ENCODE assay signal across 9 cellular contexts in genomic region chr11:109864834-109865557, GRCh38.
DNase-seq lines count a peak whose midpoint lies in the region; ATAC-seq, FAIRE-seq and TF ChIP-seq lines count a peak whose summit lies in the region.
"Had no signal": no experiment of that assay in that cellular context is flagged by ENCODE, and none has a peak within 500 bp of the region (broad histone marks: within the 10 kb centered on the region; RNA-seq: fewer than 3 reads in every experiment).

No MANE protein-coding gene starts in this region.

- no peaks in the 10 kb centered on the region for H3K27me3 ChIP-seq in HUES48 (ENCODE audit: control insufficient read depth, insufficient read depth, low read length)
- H3K27me3 ChIP-seq in fibroblast of lung (ENCODE audit: control insufficient read depth, insufficient read depth, low read length), result no peaks in the 10 kb centered on the region
- no peaks in the 10 kb centered on the region for H3K27me3 ChIP-seq in PC-9 (ENCODE audit: insufficient read depth, low read depth)

- no peaks in the 10 kb centered on the region for H3K79me2 ChIP-seq in fibroblast of lung (ENCODE audit: control insufficient read depth, insufficient read depth, low read length)
- no peaks in the 10 kb centered on the region for H3K79me2 ChIP-seq in PC-9 (ENCODE audit: low read depth)

- no peaks in the 10 kb centered on the region for H4K20me1 ChIP-seq in fibroblast of lung (ENCODE audit: control insufficient read depth, extremely low read depth, insufficient read depth, low read length)
- no peaks in the 10 kb centered on the region for H4K20me1 ChIP-seq in PC-9 (ENCODE audit: insufficient read depth)

- BruUV-seq in PC-9 (replicated peaks; lab: Mats Ljungman, UMichigan), result no TSS peak

- H3K4me2 ChIP-seq in fibroblast of lung (ENCODE audit: extremely low read depth, insufficient read depth, low read length) (no peak overlapping the region), PC-9 (no peak overlapping the region)

- POLR2A ChIA-PET in PC-9 (lab: Charles Lee; ENCODE audit: unreplicated experiment), result no interaction called here

- no peak for FAIRE-seq in frontal cortex (lab: Jason Lieb, UNC)
- FAIRE-seq: G401.6 had no signal

- no peaks in the 10 kb centered on the region for H3K36me3 ChIP-seq in HUES48 (ENCODE audit: control insufficient read depth, insufficient read depth, low read length)
- no peaks in the 10 kb centered on the region for H3K36me3 ChIP-seq in fibroblast of lung (ENCODE audit: control insufficient read depth, insufficient read depth, low read length)
- H3K36me3 ChIP-seq in PC-9 (ENCODE audit: low read depth), result no peaks in the 10 kb centered on the region

- intact Hi-C loops in PC-9 (cut with micrococcal nuclease; ENCODE audit: unreplicated experiment), result no loop called here

- CTCF ChIA-PET in PC-9 (lab: Charles Lee), result interaction anchor here (0.5 kb wide), 1 partner anchor 228 kb away, joined by 5 read pairs; the partner anchor contains the start of gene ZC3H12C

- H3K9me3 ChIP-seq in HUES48 (ENCODE audit: control insufficient read depth, insufficient read depth, low read length) (no peaks in the 10 kb centered on the region), fibroblast of lung (ENCODE audit: control insufficient read depth, insufficient read depth, low read depth, low read length) (no peaks in the 10 kb centered on the region), PC-9 (ENCODE audit: insufficient read depth, low read depth) (no peaks in the 10 kb centered on the region)

- H2AFZ ChIP-seq in fibroblast of lung (ENCODE audit: low read length) (no peak overlapping the region), PC-9 (no peak overlapping the region)

- peak; percentile 30 for ATAC-seq in GM21423 (IDR thresholded peaks at IDR 0.05; ENCODE audit: unreplicated experiment)

- H3K27ac ChIP-seq in HUES48 (ENCODE audit: low read depth, low read length), result peak overlapping the region; percentile 43
- no peak overlapping the region for H3K27ac ChIP-seq in fibroblast of lung (ENCODE audit: insufficient read depth, low read length)
- no peak overlapping the region for H3K27ac ChIP-seq in PC-9

- H3K4me3 ChIP-seq in GM12864 (ENCODE audit: low read depth, low read length), result no peak overlapping the region
- H3K4me3 ChIP-seq in HUES48 (ENCODE audit: low read depth, low read length), result no peak overlapping the region
- no peak overlapping the region for H3K4me3 ChIP-seq in fibroblast of lung (replicated peaks in 1 of 4; ENCODE audit: control extremely low read depth in 1 of 4, insufficient read depth in 1 of 4, low read depth in 3 of 4, low read length in 4 of 4)
- no peak overlapping the region for H3K4me3 ChIP-seq in PC-9

- H3K9ac ChIP-seq in HUES48 (ENCODE audit: low read depth, low read length) (no peak overlapping the region), fibroblast of lung (ENCODE audit: insufficient read depth, low read length) (no peak overlapping the region)

- DNase-seq in GM12864 (ENCODE audit: low read depth) (peak; percentile 7), fibroblast of lung (ENCODE audit: low read depth in 2 of 2) (peak; percentile 63 to 67), GF-D8 (lab: John Stamatoyannopoulos, UW) (no peak), PC-9 (no peak), frontal cortex (ENCODE audit: low spot score in 2 of 2) (no peak)
- no peak for DNase-seq in stimulated activated CD8-positive, alpha-beta memory T cell treated with anti-CD3 and anti-CD28 coated beads, Interleukin-4, amount 100 ng/mL, for 48 hours

- TF ChIP-seq CTCF in GM12864 (IDR thresholded peaks at IDR 0.05; ENCODE audit: low read depth, low read length, missing control alignments) (no peak), fibroblast of lung (conservative IDR thresholded peaks at IDR 0.05 in 1 of 2, IDR thresholded peaks at IDR 0.05 in 1 of 2; ENCODE audit: low read depth in 1 of 2, low read length in 2 of 2) (no peak), PC-9 (conservative IDR thresholded peaks at IDR 0.05) (no peak)

- H3K4me1 ChIP-seq in HUES48 (ENCODE audit: control insufficient read depth, insufficient read depth, low read length) (peaks cover 6% of the 10 kb centered on the region; the same call in 1 of the 2 replicates), fibroblast of lung (ENCODE audit: control insufficient read depth, extremely low read depth, insufficient read depth, low read length) (no peaks in the 10 kb centered on the region), PC-9 (replicated peaks; ENCODE audit: insufficient read depth) (no peaks in the 10 kb centered on the region)

- no peaks in the 10 kb centered on the region for H3F3A ChIP-seq in PC-9 (ENCODE audit: insufficient read depth, low read depth)

- no peaks in the 10 kb centered on the region for H3K9me2 ChIP-seq in PC-9 (ENCODE audit: insufficient read depth)

Comparison
In these comparisons a context has a peak if more than half of its experiments do, and no peak if none do; other contexts are left out.
1. DNase-seq: peak in GM12864 (single experiment) and fibroblast of lung (2 of 2); none in stimulated activated CD8-positive, alpha-beta memory T cell treated with anti-CD3 and anti-CD28 coated beads, Interleukin-4, amount 100 ng/mL, for 48 hours (single experiment), GF-D8 (single experiment), PC-9 (0 of 2) and frontal cortex (0 of 2).